ENCODE assay signal across 1 cellular context in genomic region chr21:43814215-43815106, GRCh38.
A peak's percentile ranks its signal among the peaks of the same experiment; 100 is the strongest.
TF ChIP-seq lines count a peak whose summit lies in the region.

No MANE protein-coding gene starts in this region.

TF ChIP-seq in H1, 55 proteins besides CTCF, POLR2A, EP300 and RAD21:
- TF ChIP-seq GABPA (IDR thresholded peaks at IDR 0.05; ENCODE audit: borderline replicate concordance, insufficient read depth, low read length) (0 out of 2 replicates have a peak, but pooled peaks have one; percentile 25), TAF1 (IDR thresholded peaks at IDR 0.05; ENCODE audit: low read depth, low read length) (no peak), ZNF274 (IDR thresholded peaks at IDR 0.05; ENCODE audit: borderline replicate concordance, extremely low read depth, low read length) (no peak), E2F6 (IDR thresholded peaks at IDR 0.05) (peak; percentile 17; the same call in 1 of the 2 replicates), CHD2 (IDR thresholded peaks at IDR 0.05; ENCODE audit: low read length) (no peak), FOSL1 (IDR thresholded peaks at IDR 0.05; ENCODE audit: insufficient read depth, low read depth, low read length) (no peak), POU5F1 (IDR thresholded peaks at IDR 0.05; ENCODE audit: low read depth, low read length) (no peak), TBP (IDR thresholded peaks at IDR 0.05; ENCODE audit: low read depth, low read length) (no peak), RXRA (IDR thresholded peaks at IDR 0.05; ENCODE audit: insufficient read depth, low read depth, low read length) (no peak), JUN (IDR thresholded peaks at IDR 0.05; ENCODE audit: low read depth, low read length) (no peak), RBBP5 (IDR thresholded peaks at IDR 0.05; ENCODE audit: borderline replicate concordance, low read depth, low read length) (no peak), KDM4A (IDR thresholded peaks at IDR 0.05; ENCODE audit: low read depth, low read length, severe bottlenecking) (peak; percentile 44), NANOG (IDR thresholded peaks at IDR 0.05; ENCODE audit: insufficient read depth, low read depth, low read length, poor library complexity, severe bottlenecking) (no peak), PHF8 (conservative IDR thresholded peaks at IDR 0.05; ENCODE audit: low read depth, low read length) (no peak), ATF3 (IDR thresholded peaks at IDR 0.05; ENCODE audit: insufficient read depth, low read depth, low read length) (no peak), SAP30 (IDR thresholded peaks at IDR 0.05; ENCODE audit: insufficient read depth, insufficient replicate concordance, low read length) (no peak), KDM5A (IDR thresholded peaks at IDR 0.05; ENCODE audit: low read length) (no peak)
